Comparison of ENCODE assay signal across 16 cellular contexts in genomic region chr11:68329496-68329895, GRCh38. TPM values are rescaled to one million over a fixed set of nuclear protein-coding genes. Genes with fewer than 3 reads are reported as not detected.
DNase-seq lines count a peak whose midpoint lies in the region; ATAC-seq and TF ChIP-seq lines count a peak whose summit lies in the region.
"Had no signal": no experiment of that assay in that cellular context is flagged by ENCODE, and none has a peak within 500 bp of the region (broad histone marks: within the 10 kb centered on the region; RNA-seq: fewer than 3 reads in every experiment).

No MANE protein-coding gene starts in this region.

- TF ChIP-seq CTCF in heart left ventricle (IDR thresholded peaks at IDR 0.05) (no peak), esophagus squamous epithelium (IDR thresholded peaks at IDR 0.05) (no peak), osteoblast (IDR thresholded peaks at IDR 0.05; ENCODE audit: extremely low read depth, low read depth, low read length) (no peak)

- no peak overlapping the region for H3K4me3 Mint-ChIP-seq in activated CD8-positive, alpha-beta T cell treated with anti-CD3 and anti-CD28 coated beads, Interleukin-2, amount 10 ng/mL, durations not matched to agents 7 days and 5 days
- no peak overlapping the region for H3K4me3 Mint-ChIP-seq in immature natural killer cell
- H3K4me3 Mint-ChIP-seq: activated naive CD8-positive, alpha-beta T cell treated with anti-CD3 and anti-CD28 coated beads for 36 hours had no signal

- 85% methylated on average over 9 of the region's 9 CpGs for WGBS in right cardiac atrium
- WGBS in heart left ventricle, 4 donors = 85 to 98% (median 91%) methylated on average over 8 to 9 of the region's 9 CpGs
- 69% methylated on average over 8 of the region's 9 CpGs for WGBS in esophagus squamous epithelium, 2 donors

- H3K4me3 ChIP-seq in right cardiac atrium (ENCODE audit: low read length) (no peak overlapping the region), heart left ventricle (no peak overlapping the region), esophagus squamous epithelium (no peak overlapping the region), osteoblast (ENCODE audit: insufficient read depth, low read length) (no peak overlapping the region)
- H3K4me3 ChIP-seq: smooth muscle cell had no signal

- H3K4me1 ChIP-seq in right cardiac atrium (ENCODE audit: control insufficient read depth, insufficient read depth, low read length) (peaks cover 38% of the 10 kb centered on the region), heart left ventricle (peaks cover 16 to 87% (median 80%) of the 10 kb centered on the region in 12 donors), esophagus squamous epithelium (peaks cover 0 to 86% (median 53%) of the 10 kb centered on the region in 3 donors), osteoblast (ENCODE audit: insufficient read depth, low read length) (no peaks in the 10 kb centered on the region)
- H3K4me1 ChIP-seq: parathyroid adenoma had no signal

- H3K4me1 Mint-ChIP-seq in activated CD8-positive, alpha-beta T cell treated with anti-CD3 and anti-CD28 coated beads, Interleukin-2, amount 10 ng/mL, durations not matched to agents 7 days and 5 days (ENCODE audit: low read depth) = peaks cover 83% of the 10 kb centered on the region
- H3K4me1 Mint-ChIP-seq in immature natural killer cell = peaks cover 11 to 34% of the 10 kb centered on the region in 2 donors

- no peaks in the 10 kb centered on the region for H3K9me3 ChIP-seq in right cardiac atrium (ENCODE audit: control insufficient read depth, low read length)
- peaks cover 0 to under 1% (median 0%) of the 10 kb centered on the region in 12 donors for H3K9me3 ChIP-seq in heart left ventricle
- no peaks in the 10 kb centered on the region for H3K9me3 ChIP-seq in esophagus squamous epithelium
- H3K9me3 ChIP-seq in osteoblast (ENCODE audit: low read depth, low read length) = no peaks in the 10 kb centered on the region

- no peak overlapping the region for H3K27ac Mint-ChIP-seq in activated CD8-positive, alpha-beta T cell treated with anti-CD3 and anti-CD28 coated beads, Interleukin-2, amount 10 ng/mL, durations not matched to agents 7 days and 5 days
- no peak overlapping the region for H3K27ac Mint-ChIP-seq in immature natural killer cell
- H3K27ac Mint-ChIP-seq: activated naive CD8-positive, alpha-beta T cell treated with anti-CD3 and anti-CD28 coated beads for 36 hours; CD8-positive, alpha-beta T cell had no signal

- ATAC-seq in right cardiac atrium = no peak
- ATAC-seq in heart left ventricle = no peak
- no peak for ATAC-seq in activated CD8-positive, alpha-beta T cell treated with anti-CD3 and anti-CD28 coated beads, Interleukin-2, amount 10 ng/mL, durations not matched to agents 7 days and 5 days
- ATAC-seq in GM21360 (IDR thresholded peaks at IDR 0.05; ENCODE audit: unreplicated experiment) = no peak
- ATAC-seq in stimulated activated naive CD8-positive, alpha-beta T cell treated with anti-CD3 and anti-CD28 coated beads, Interleukin-15, Interleukin-2, amounts not matched to agents 100 U/mL and 50 U/mL, for 24 hours = no peak
- ATAC-seq: CD8-positive, alpha-beta T cell; left lobe of liver had no signal

- POLR2A ChIA-PET in activated CD8-positive, alpha-beta T cell treated with anti-CD3 and anti-CD28 coated beads, Interleukin-2, amount 10 ng/mL, durations not matched to agents 7 days and 5 days (lab: Charles Lee) = no interaction called here

- H3K36me3 ChIP-seq in heart left ventricle = no peaks in the 10 kb centered on the region
- no peaks in the 10 kb centered on the region for H3K36me3 ChIP-seq in esophagus squamous epithelium
- H3K36me3 ChIP-seq in osteoblast (ENCODE audit: insufficient read depth, low read length) = no peaks in the 10 kb centered on the region

- peaks cover 20% of the 10 kb centered on the region for H3K36me3 Mint-ChIP-seq in activated CD8-positive, alpha-beta T cell treated with anti-CD3 and anti-CD28 coated beads, Interleukin-2, amount 10 ng/mL, durations not matched to agents 7 days and 5 days (ENCODE audit: low read depth)
- no peaks in the 10 kb centered on the region for H3K36me3 Mint-ChIP-seq in immature natural killer cell
- H3K36me3 Mint-ChIP-seq: activated naive CD8-positive, alpha-beta T cell treated with anti-CD3 and anti-CD28 coated beads for 36 hours; CD8-positive, alpha-beta T cell had no signal

- H3K27me3 Mint-ChIP-seq in activated CD8-positive, alpha-beta T cell treated with anti-CD3 and anti-CD28 coated beads, Interleukin-2, amount 10 ng/mL, durations not matched to agents 7 days and 5 days (ENCODE audit: low read depth) = no peaks in the 10 kb centered on the region
- H3K27me3 Mint-ChIP-seq in immature natural killer cell (ENCODE audit: low read depth in 3 of 3) = peaks cover 3 to 9% (median 4%) of the 10 kb centered on the region in 3 donors
- H3K27me3 Mint-ChIP-seq: activated naive CD8-positive, alpha-beta T cell treated with anti-CD3 and anti-CD28 coated beads for 36 hours had no signal

- peaks cover 2% of the 10 kb centered on the region for H3K79me2 ChIP-seq in osteoblast (ENCODE audit: insufficient read depth, low read length)

- H3K27ac ChIP-seq in right cardiac atrium (ENCODE audit: low read length) (peak overlapping the region; percentile 18), heart left ventricle (peak overlapping the region in 5 of 12 donors; percentile 15 to 83 (median 43)), esophagus squamous epithelium (peak overlapping the region in 3 of 4 donors; percentile 70 to 83 (median 74)), osteoblast (ENCODE audit: low read depth, low read length) (no peak overlapping the region)
- H3K27ac ChIP-seq: parathyroid adenoma had no signal

- no peak overlapping the region for H3K4me2 ChIP-seq in osteoblast (ENCODE audit: insufficient read depth, low read length)

- H4K20me1 ChIP-seq in osteoblast (ENCODE audit: insufficient read depth, low read length) = peaks cover 62% of the 10 kb centered on the region

- H3K9me3 Mint-ChIP-seq in activated CD8-positive, alpha-beta T cell treated with anti-CD3 and anti-CD28 coated beads, Interleukin-2, amount 10 ng/mL, durations not matched to agents 7 days and 5 days (ENCODE audit: insufficient read depth) = no peaks in the 10 kb centered on the region
- no peaks in the 10 kb centered on the region for H3K9me3 Mint-ChIP-seq in immature natural killer cell
- H3K9me3 Mint-ChIP-seq: activated naive CD8-positive, alpha-beta T cell treated with anti-CD3 and anti-CD28 coated beads for 36 hours; CD8-positive, alpha-beta T cell had no signal

- TF ChIP-seq POLR2A in heart left ventricle (IDR thresholded peaks at IDR 0.05) (no peak), esophagus squamous epithelium (IDR thresholded peaks at IDR 0.05) (no peak)

- H3K27me3 ChIP-seq in right cardiac atrium (ENCODE audit: control insufficient read depth, insufficient read depth) = no peaks in the 10 kb centered on the region
- no peaks in the 10 kb centered on the region for H3K27me3 ChIP-seq in heart left ventricle
- no peaks in the 10 kb centered on the region for H3K27me3 ChIP-seq in esophagus squamous epithelium
- H3K27me3 ChIP-seq in osteoblast (ENCODE audit: insufficient read depth, low read length) = no peaks in the 10 kb centered on the region

- H2AFZ ChIP-seq in osteoblast (ENCODE audit: low read length) = no peak overlapping the region
- H2AFZ ChIP-seq: parathyroid adenoma had no signal

- CTCF ChIA-PET in activated CD8-positive, alpha-beta T cell treated with anti-CD3 and anti-CD28 coated beads, Interleukin-2, amount 10 ng/mL, durations not matched to agents 7 days and 5 days (lab: Charles Lee) = interaction anchor here (1.8 kb wide), 1 partner anchor 56 kb away, joined by 5 read pairs; no protein-coding TSS in a partner anchor

- DNase-seq in right cardiac atrium (peak in 2 of 3 donors; percentile 50 to 51), heart left ventricle (no peak), esophagus squamous epithelium (lab: John Stamatoyannopoulos, UW) (no peak), osteoblast (ENCODE audit: insufficient read length, low spot score, missing footprints) (peak; percentile 19), immature natural killer cell (no peak)
- DNase-seq in activated CD8-positive, alpha-beta T cell treated with anti-CD3 and anti-CD28 coated beads, Interleukin-2, amount 10 ng/mL, durations not matched to agents 7 days and 5 days = no peak
- DNase-seq in stimulated activated naive CD8-positive, alpha-beta T cell treated with anti-CD3 and anti-CD28 coated beads, Interleukin-15, Interleukin-2, amounts not matched to agents 100 U/mL and 50 U/mL, for 24 hours = no peak
- DNase-seq: activated naive CD8-positive, alpha-beta T cell treated with anti-CD3 and anti-CD28 coated beads for 36 hours; CD8-positive, alpha-beta T cell; NCI-H187 treated with DMSO at 0.1 percent for 48 hours; NCI-H226; stimulated activated CD4-positive, alpha-beta T cell treated with anti-CD3 and anti-CD28 coated beads, Interleukin-4, amount 100 ng/mL, for 24 hours had no signal

- intact Hi-C loops in right cardiac atrium (cut with DNase I) = no loop called here
- intact Hi-C loops in heart left ventricle (cut with DNase I) = loop anchor here in 2 of 10 donors (2.0 to 5.0 kb wide), 2 partner anchors 15 to 53 kb away; no protein-coding TSS in a partner anchor
- intact Hi-C loops in esophagus squamous epithelium (cut with DNase I) = no loop called here

RNA-seq across cellular contexts. Expression of gene LRP5, which starts 17.1 kb away (rescaled TPM):
- total RNA-seq in right cardiac atrium (10 to 100 TPM; 61.6 to 88.8 (median 75.4) TPM), heart left ventricle (10 to 100 TPM; 34.5 to 62.5 (median 39.8) TPM), esophagus squamous epithelium (10 to 100 TPM; 13.7 to 24.0 (median 20.9) TPM), osteoblast (16.3 and 18.6 TPM in 2 replicates)
- polyA plus RNA-seq in right cardiac atrium (57.1 TPM), heart left ventricle (10 to 100 TPM; 30.2 to 44.0 TPM), immature natural killer cell (1 to 10 TPM in 1 of 3 donors, under 1 TPM in 2; 0.03 to 1.2 (median 0.66) TPM)
- 10 to 100 TPM; 37.1 to 46.3 TPM for total RNA-seq in activated CD8-positive, alpha-beta T cell treated with anti-CD3 and anti-CD28 coated beads, Interleukin-2, amount 10 ng/mL, durations not matched to agents 7 days and 5 days

RNA-seq across cellular contexts. Expression of gene C11orf24, which starts 57.7 kb away (rescaled TPM):
- 10 to 100 TPM; 18.9 to 40.1 (median 25.3) TPM for total RNA-seq in right cardiac atrium
- polyA plus RNA-seq in right cardiac atrium = 28.7 TPM
- total RNA-seq in heart left ventricle = 10 to 100 TPM; 17.6 to 47.1 (median 31.6) TPM
- polyA plus RNA-seq in heart left ventricle = 10 to 100 TPM; 33.6 to 60.5 TPM
- 10 to 100 TPM; 11.4 to 23.3 (median 12.6) TPM for total RNA-seq in esophagus squamous epithelium
- total RNA-seq in osteoblast = 37.7 and 40.5 TPM in 2 replicates
- 10 to 100 TPM; 29.2 to 30.0 TPM for total RNA-seq in activated CD8-positive, alpha-beta T cell treated with anti-CD3 and anti-CD28 coated beads, Interleukin-2, amount 10 ng/mL, durations not matched to agents 7 days and 5 days
- polyA plus RNA-seq in immature natural killer cell = 10 to 100 TPM; 10.4 to 27.1 (median 12.6) TPM

Comparison
In these comparisons a context has a peak if more than half of its experiments do, and no peak if none do; other contexts are left out.
1. DNase-seq: peak in right cardiac atrium (2 of 3) and osteoblast (single experiment); none in heart left ventricle (0 of 5), esophagus squamous epithelium (single experiment), activated CD8-positive, alpha-beta T cell treated with anti-CD3 and anti-CD28 coated beads, Interleukin-2, amount 10 ng/mL, durations not matched to agents 7 days and 5 days (single experiment), stimulated activated naive CD8-positive, alpha-beta T cell treated with anti-CD3 and anti-CD28 coated beads, Interleukin-15, Interleukin-2, amounts not matched to agents 100 U/mL and 50 U/mL, for 24 hours (single experiment) and immature natural killer cell (0 of 3).